ENCODE assay signal across 8 cellular contexts in the genomic region with DNA sequence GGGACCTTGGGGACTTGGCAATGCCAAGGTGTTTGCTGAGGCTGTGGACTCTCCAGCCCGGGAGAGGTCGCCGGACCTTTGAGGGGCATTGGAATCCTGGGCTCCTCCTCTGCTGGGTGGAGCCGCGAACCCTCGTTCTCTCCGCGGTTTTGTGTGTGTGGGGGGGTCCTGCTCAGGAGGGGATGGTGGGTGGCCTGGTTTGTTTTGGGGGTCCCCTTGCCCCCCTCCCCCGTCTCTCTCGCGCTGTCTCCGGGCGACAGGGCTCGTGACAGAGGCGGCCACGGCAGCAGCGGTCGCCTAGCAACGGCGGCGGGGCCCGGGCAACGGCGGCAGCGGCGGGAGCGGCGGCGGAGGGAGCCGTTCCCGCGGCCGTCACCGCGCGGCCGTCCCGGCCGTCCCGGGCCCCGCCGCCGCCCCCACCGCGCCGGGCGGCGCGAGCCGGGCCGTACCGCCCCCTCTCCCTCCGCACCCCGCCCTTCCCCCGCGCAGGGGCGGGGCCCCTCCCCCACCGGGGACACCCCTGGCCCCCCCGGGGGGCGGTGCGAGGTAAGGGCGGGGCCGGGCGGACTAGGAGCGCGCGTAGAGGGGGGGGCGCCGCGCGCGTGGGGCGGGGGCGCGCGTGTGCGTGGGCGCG. TPM values are rescaled to one million over a fixed set of nuclear protein-coding genes. Genes with fewer than 3 reads are reported as not detected.
DNase-seq lines count a peak whose midpoint lies in the region; ATAC-seq and TF ChIP-seq lines count a peak whose summit lies in the region.

No MANE protein-coding gene starts in this region.

- peaks cover 34 to 82% (median 74%) of the 10 kb centered on the region in 6 donors for H3K4me1 ChIP-seq in spleen

- in situ Hi-C loops in GM13977 (cut with MboI; ENCODE audit: low pct_unique_long_range_greater_than_20kb, low sequenced_read_pairs, unreplicated experiment) (no loop called here), T47D (cut with HindIII; ENCODE audit: low pct_unique_long_range_greater_than_20kb, low sequenced_read_pairs) (no loop called here)

- H3K27me3 Mint-ChIP-seq in T-helper 17 cell: no peaks in the 10 kb centered on the region

- peak overlapping the region in 7 of 8 donors; percentile 65 to 96 (median 90) for H3K27ac ChIP-seq in spleen

- no peaks in the 10 kb centered on the region for H3K9me3 ChIP-seq in T-helper 17 cell (ENCODE audit: control insufficient read depth, low read length, poor library complexity, severe bottlenecking)
- H3K9me3 ChIP-seq in spleen: no peaks in the 10 kb centered on the region

- H3K4me1 Mint-ChIP-seq in T-helper 17 cell: peaks cover 79% of the 10 kb centered on the region

- ATAC-seq in T-helper 17 cell (peak; percentile 8), GM19324 (IDR thresholded peaks at IDR 0.05; ENCODE audit: low FRiP score, unreplicated experiment) (no peak)

- peak; percentile 94 for DNase-seq in 8988T
- peak; percentile 85 for DNase-seq in GM13977 (ENCODE audit: low spot score)
- peak; percentile 54 to 70 (median 68) for DNase-seq in T-helper 17 cell
- peak; percentile 64 to 72 for DNase-seq in T47D (ENCODE audit: low read depth in 1 of 2, low spot score in 1 of 2)
- peak; percentile 64 for DNase-seq in iPS-NIHi11 (ENCODE audit: low spot score)
- DNase-seq in spleen: peak; percentile 93
- no peak for DNase-seq in foreskin melanocyte

- H3K27me3 ChIP-seq in spleen (replicated peaks in 1 of 7): no peaks in the 10 kb centered on the region

- TF ChIP-seq CTCF in GM13977 (IDR thresholded peaks at IDR 0.05; ENCODE audit: extremely low read depth, insufficient read depth, missing control alignments) (peak; percentile 12), spleen (IDR thresholded peaks at IDR 0.05 in 8 of 11, conservative IDR thresholded peaks at IDR 0.05 in 3 of 11) (no peak)

- 0 to 1% (median 1%) methylated on average over 8 to 78 of the region's 79 CpGs for WGBS in spleen, 5 donors

- intact Hi-C loops in spleen (cut with DNase I; ENCODE audit: low total_unique reads): no loop called here

- no peak for TF ChIP-seq POLR2A in spleen (IDR thresholded peaks at IDR 0.05)

- peak overlapping the region; percentile 99 for H3K4me3 Mint-ChIP-seq in T-helper 17 cell

- H3K36me3 ChIP-seq in spleen: no peaks in the 10 kb centered on the region

- H3K4me3 ChIP-seq in spleen: peak overlapping the region; percentile 40 to 87 (median 52)

- H3K27ac Mint-ChIP-seq in T-helper 17 cell: peak overlapping the region; percentile 100

- H3K36me3 Mint-ChIP-seq in T-helper 17 cell (ENCODE audit: low read depth): peaks cover 4% of the 10 kb centered on the region

RNA-seq across cellular contexts. Expression of a gene that starts 7.8 kb away (rescaled TPM):
- total RNA-seq in T-helper 17 cell: 10 to 100 TPM; 82.3 to 83.9 TPM
- total RNA-seq in spleen: 10 to 100 TPM; 20.1 to 30.8 (median 25.9) TPM
- 10 to 100 TPM in 1 of 3 donors, 1 to 10 TPM in 2; 3.6 to 14.7 (median 4.6) TPM for polyA plus RNA-seq in spleen

RNA-seq across cellular contexts. Expression of a gene that starts 9.8 kb away (rescaled TPM):
- 100 to 1,000 TPM; 195 to 196 TPM for total RNA-seq in T-helper 17 cell
- 100 to 1,000 TPM; 113 to 149 (median 130) TPM for total RNA-seq in spleen
- 100 to 1,000 TPM; 198 to 225 (median 206) TPM for polyA plus RNA-seq in spleen

RNA-seq across cellular contexts. Expression of a gene that starts 16.9 kb away (rescaled TPM):
- 100 to 1,000 TPM; 448 to 472 TPM for total RNA-seq in T-helper 17 cell
- 100 to 1,000 TPM in 3 of 7 donors, 10 to 100 TPM in 4; 83.0 to 133 (median 93.6) TPM for total RNA-seq in spleen
- 100 to 1,000 TPM in 2 of 3 donors, 10 to 100 TPM in 1; 89.3 to 181 (median 171) TPM for polyA plus RNA-seq in spleen

RNA-seq across cellular contexts. Expression of a gene that starts 26.7 kb away (rescaled TPM):
- 1 to 10 TPM; 3.9 to 4.4 TPM for total RNA-seq in T-helper 17 cell
- total RNA-seq in spleen: 1 to 10 TPM; 4.4 to 8.4 (median 6.1) TPM
- 1 to 10 TPM; 3.6 to 5.3 (median 4.3) TPM for polyA plus RNA-seq in spleen

RNA-seq across cellular contexts. Expression of a gene that starts 36.1 kb away (rescaled TPM):
- total RNA-seq in T-helper 17 cell (1 to 10 TPM; 1.3 to 3.7 TPM), spleen (1 to 10 TPM; 1.2 to 9.2 (median 6.6) TPM)
- polyA plus RNA-seq in spleen: 10 to 100 TPM in 1 of 3 donors, 1 to 10 TPM in 2; 1.3 to 11.3 (median 3.7) TPM
